ENCODE assay signal across 8 cellular contexts in the genomic region with DNA sequence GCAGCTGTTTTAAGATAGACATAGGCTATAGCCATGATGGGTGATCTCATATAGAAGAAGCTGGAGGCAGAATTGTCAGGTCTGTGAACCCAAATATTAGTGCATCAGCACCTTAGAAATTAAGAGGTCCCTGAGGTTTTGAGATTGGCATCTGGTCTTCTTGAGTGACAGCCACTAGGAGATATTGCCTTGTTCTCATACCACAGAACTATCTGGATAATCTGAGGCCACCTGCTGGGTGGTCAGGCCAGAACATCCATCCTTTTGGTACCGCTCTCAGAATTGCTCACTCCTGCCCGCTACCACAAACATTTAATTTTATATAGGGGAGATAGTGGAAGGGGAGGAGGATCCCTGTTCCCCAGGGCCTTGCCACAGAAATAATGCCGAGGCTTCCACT.
DNase-seq lines count a peak whose midpoint lies in the region; ATAC-seq and TF ChIP-seq lines count a peak whose summit lies in the region.

No MANE protein-coding gene starts in this region.

- no peaks in the 10 kb centered on the region for H3K36me3 ChIP-seq in mucosa of descending colon (ENCODE audit: low read depth)

- H3K4me1 ChIP-seq in mucosa of descending colon (ENCODE audit: low read depth): no peaks in the 10 kb centered on the region

- ATAC-seq in HG03103 (IDR thresholded peaks at IDR 0.05; ENCODE audit: low read depth, unreplicated experiment) (peak; percentile 43), mucosa of descending colon (peak; percentile 77), GM19035 (IDR thresholded peaks at IDR 0.05; ENCODE audit: unreplicated experiment) (no peak)

- in situ Hi-C loops in astrocyte of the cerebellum (cut with HindIII; ENCODE audit: low sequenced_read_pairs): loop anchor here (10.0 kb wide), 1 partner anchor 311 kb away; no protein-coding TSS in a partner anchor

- peak; percentile 23 for DNase-seq in GM03348 (ENCODE audit: low spot score)
- DNase-seq in astrocyte of the cerebellum (ENCODE audit: low read depth): no peak
- DNase-seq in mucosa of descending colon: peak in 1 of 3 donors; percentile 60
- no peak for DNase-seq in activated CD8-positive, alpha-beta memory T cell treated with anti-CD3 and anti-CD28 coated beads, Interleukin-2, amount 50 U/mL, for 4 hours
- DNase-seq in DMS79 treated with DMSO at 0.1 percent for 48 hours (lab: John Stamatoyannopoulos, UW): no peak
- no peak for DNase-seq in NCI-H1048 (lab: John Stamatoyannopoulos, UW)

- H3K4me3 ChIP-seq in astrocyte of the cerebellum (ENCODE audit: low read depth, low read length) (no peak overlapping the region), mucosa of descending colon (no peak overlapping the region)

- TF ChIP-seq CTCF in astrocyte of the cerebellum (IDR thresholded peaks at IDR 0.05; ENCODE audit: low read depth, low read length, missing control alignments) (peak; percentile 30), mucosa of descending colon (IDR thresholded peaks at IDR 0.05) (no peak)

- H3K9me3 ChIP-seq in mucosa of descending colon: no peaks in the 10 kb centered on the region

- intact Hi-C loops in mucosa of descending colon (cut with DNase I, micrococcal nuclease): loop anchor here in 1 of 2 donors (2.0 kb wide), 1 partner anchor 411 kb away; no protein-coding TSS in a partner anchor
